1 cellular context compared by ENCODE assay signal in the genomic region with DNA sequence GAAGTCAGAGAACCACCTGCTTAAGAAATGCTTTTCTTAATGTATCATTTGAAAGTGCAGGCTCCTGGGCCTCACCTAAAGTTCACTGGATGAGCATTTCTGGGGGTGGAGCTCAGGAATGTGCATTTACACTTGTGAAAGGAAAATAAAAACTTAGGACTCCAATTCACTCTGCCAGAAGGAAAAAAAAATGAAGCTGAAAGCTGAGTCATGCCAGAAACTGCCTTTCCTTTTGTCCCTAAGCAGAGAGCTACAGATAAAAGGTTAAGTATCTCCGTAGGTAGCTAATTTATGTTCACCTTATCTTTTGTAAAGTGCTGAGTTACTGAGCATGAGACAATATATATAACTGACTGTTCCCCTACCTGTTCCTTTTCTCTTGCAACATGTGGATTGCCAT.
TF ChIP-seq lines count a peak whose summit lies in the region.

No MANE protein-coding gene starts in this region.

TF ChIP-seq in K562, 482 proteins besides CTCF, POLR2A, EP300 and RAD21 (continued from another document):
- TF ChIP-seq, protein P1, sequence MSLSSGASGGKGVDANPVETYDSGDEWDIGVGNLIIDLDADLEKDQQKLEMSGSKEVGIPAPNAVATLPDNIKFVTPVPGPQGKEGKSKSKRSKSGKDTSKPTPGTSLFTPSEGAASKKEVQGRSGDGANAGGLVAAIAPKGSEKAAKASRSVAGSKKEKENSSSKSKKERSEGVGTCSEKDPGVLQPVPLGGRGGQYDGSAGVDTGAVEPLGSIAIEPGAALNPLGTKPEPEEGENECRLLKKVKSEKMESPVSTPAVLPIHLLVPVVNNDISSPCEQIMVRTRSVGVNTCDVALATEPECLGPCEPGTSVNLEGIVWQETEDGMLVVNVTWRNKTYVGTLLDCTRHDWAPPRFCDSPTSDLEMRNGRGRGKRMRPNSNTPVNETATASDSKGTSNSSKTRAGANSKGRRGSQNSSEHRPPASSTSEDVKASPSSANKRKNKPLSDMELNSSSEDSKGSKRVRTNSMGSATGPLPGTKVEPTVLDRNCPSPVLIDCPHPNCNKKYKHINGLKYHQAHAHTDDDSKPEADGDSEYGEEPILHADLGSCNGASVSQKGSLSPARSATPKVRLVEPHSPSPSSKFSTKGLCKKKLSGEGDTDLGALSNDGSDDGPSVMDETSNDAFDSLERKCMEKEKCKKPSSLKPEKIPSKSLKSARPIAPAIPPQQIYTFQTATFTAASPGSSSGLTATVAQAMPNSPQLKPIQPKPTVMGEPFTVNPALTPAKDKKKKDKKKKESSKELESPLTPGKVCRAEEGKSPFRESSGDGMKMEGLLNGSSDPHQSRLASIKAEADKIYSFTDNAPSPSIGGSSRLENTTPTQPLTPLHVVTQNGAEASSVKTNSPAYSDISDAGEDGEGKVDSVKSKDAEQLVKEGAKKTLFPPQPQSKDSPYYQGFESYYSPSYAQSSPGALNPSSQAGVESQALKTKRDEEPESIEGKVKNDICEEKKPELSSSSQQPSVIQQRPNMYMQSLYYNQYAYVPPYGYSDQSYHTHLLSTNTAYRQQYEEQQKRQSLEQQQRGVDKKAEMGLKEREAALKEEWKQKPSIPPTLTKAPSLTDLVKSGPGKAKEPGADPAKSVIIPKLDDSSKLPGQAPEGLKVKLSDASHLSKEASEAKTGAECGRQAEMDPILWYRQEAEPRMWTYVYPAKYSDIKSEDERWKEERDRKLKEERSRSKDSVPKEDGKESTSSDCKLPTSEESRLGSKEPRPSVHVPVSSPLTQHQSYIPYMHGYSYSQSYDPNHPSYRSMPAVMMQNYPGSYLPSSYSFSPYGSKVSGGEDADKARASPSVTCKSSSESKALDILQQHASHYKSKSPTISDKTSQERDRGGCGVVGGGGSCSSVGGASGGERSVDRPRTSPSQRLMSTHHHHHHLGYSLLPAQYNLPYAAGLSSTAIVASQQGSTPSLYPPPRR (CRISPR knock-in tag; IDR thresholded peaks at IDR 0.05; ENCODE audit: borderline replicate concordance): no peak
- TF ChIP-seq ZNF695 (CRISPR knock-in tag; IDR thresholded peaks at IDR 0.05) (no peak), ZNF274 (IDR thresholded peaks at IDR 0.05; ENCODE audit: borderline replicate concordance, low read depth, low read length) (no peak), BACH1 (tag; IDR thresholded peaks at IDR 0.05) (0 out of 2 replicates have a peak, but pooled peaks have one; percentile 35), SOX6 (IDR thresholded peaks at IDR 0.05) (peak; percentile 25; the same call in 1 of the 2 replicates), NCOA4 (IDR thresholded peaks at IDR 0.05; ENCODE audit: partially characterized antibody) (no peak), MAFG (tag; conservative IDR thresholded peaks at IDR 0.05) (peak; percentile 68), ARHGAP35 (IDR thresholded peaks at IDR 0.05; ENCODE audit: partially characterized antibody) (no peak), MTF1 (CRISPR knock-in tag; IDR thresholded peaks at IDR 0.05; ENCODE audit: borderline replicate concordance) (no peak), RBM25 (IDR thresholded peaks at IDR 0.05; ENCODE audit: low read depth, low read length, severe bottlenecking) (no peak), XRCC3 (IDR thresholded peaks at IDR 0.05) (no peak), PCBP1 (IDR thresholded peaks at IDR 0.05; ENCODE audit: low read depth, low read length, poor library complexity, severe bottlenecking) (no peak), PML (IDR thresholded peaks at IDR 0.05; ENCODE audit: low read length) (no peak), ZNF165 (CRISPR knock-in tag; IDR thresholded peaks at IDR 0.05; ENCODE audit: borderline replicate concordance) (no peak), SAFB2 (IDR thresholded peaks at IDR 0.05; ENCODE audit: borderline replicate concordance, low read depth, low read length, severe bottlenecking) (no peak), C11orf30 (IDR thresholded peaks at IDR 0.05; ENCODE audit: low read depth) (peak; percentile 25; the same call in 1 of the 2 replicates)
